In the genomic region with DNA sequence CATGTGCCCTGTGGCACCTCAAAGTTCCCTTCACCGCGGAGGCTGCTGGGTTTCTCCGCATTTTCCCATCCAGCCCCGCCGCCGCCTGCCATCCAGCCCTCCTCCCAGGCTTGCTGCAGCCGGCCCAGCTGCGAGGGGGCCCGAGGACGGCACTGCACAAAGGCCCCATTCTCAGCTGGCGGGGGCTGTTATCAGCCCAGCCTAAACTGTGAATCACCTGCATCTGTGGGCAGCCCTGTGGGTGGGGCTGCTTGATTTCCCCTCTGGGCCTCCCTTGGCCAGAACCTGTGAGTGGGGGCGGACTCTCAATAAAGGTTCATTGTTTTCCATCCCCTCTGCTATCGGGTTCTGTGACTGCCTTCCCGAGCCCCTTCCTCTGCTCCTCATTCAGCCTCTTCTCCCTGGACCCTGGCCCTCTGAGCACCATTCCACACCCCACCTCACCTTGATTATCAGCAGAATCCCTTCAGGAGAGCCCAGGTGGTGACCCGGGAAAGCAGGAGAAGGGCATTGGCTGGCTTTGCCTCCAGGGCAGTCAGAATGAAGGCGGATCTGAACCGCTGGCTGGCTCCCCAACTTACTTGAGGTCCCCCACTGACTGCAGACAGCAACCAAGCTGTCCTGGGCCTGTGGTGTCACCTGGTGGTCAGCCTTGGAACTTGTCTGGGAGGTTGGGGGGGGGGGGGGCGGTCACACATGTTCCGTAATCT, we compare ENCODE assay signal across 13 cellular contexts.
DNase-seq lines count a peak whose midpoint lies in the region; ATAC-seq and TF ChIP-seq lines count a peak whose summit lies in the region.
"Had no signal": no experiment of that assay in that cellular context is flagged by ENCODE, and none has a peak within 500 bp of the region (broad histone marks: within the 10 kb centered on the region; RNA-seq: fewer than 3 reads in every experiment).

No MANE protein-coding gene starts in this region.

- no peak overlapping the region for H4K5ac ChIP-seq in mesendoderm (ENCODE audit: low read length)

- no peak overlapping the region for H2BK15ac ChIP-seq in mesendoderm (replicated peaks; ENCODE audit: low read depth)

- no peak overlapping the region for H3K23ac ChIP-seq in mesendoderm (ENCODE audit: low read length)

- peak; percentile 63 for TF ChIP-seq RAD21 in Ishikawa (IDR thresholded peaks at IDR 0.05; ENCODE audit: low read depth)

- no peaks in the 10 kb centered on the region for H3K79me2 ChIP-seq in mesendoderm (ENCODE audit: control insufficient read depth, insufficient read depth, low read length)

- H3K4me2 ChIP-seq in mesendoderm (ENCODE audit: low read length): no peak overlapping the region

- H4K8ac ChIP-seq in mesendoderm (ENCODE audit: low read depth, low read length): no peak overlapping the region

- TF ChIP-seq CTCF in AG09309 (IDR thresholded peaks at IDR 0.05; ENCODE audit: control insufficient read depth, insufficient read depth, low read depth, low read length, missing control alignments): peak; percentile 33
- TF ChIP-seq CTCF in colonic mucosa (IDR thresholded peaks at IDR 0.05): peak; percentile 35
- no peak for TF ChIP-seq CTCF in tibial artery (IDR thresholded peaks at IDR 0.05)

- H3K9me3 ChIP-seq in colonic mucosa: no peaks in the 10 kb centered on the region
- H3K9me3 ChIP-seq in tibial artery: peaks cover 0 to 5% (median 0%) of the 10 kb centered on the region in 3 donors

- no peaks in the 10 kb centered on the region for H3K79me1 ChIP-seq in mesendoderm (ENCODE audit: low read length)

- H3K9ac ChIP-seq in colonic mucosa (ENCODE audit: low read depth in 2 of 2, low read length in 2 of 2) (peak overlapping the region in 1 of 2 donors; percentile 47), mesendoderm (ENCODE audit: low read length) (no peak overlapping the region)

- peak overlapping the region; percentile 30 for H3K27ac ChIP-seq in colonic mucosa
- peak overlapping the region; percentile 18 for H3K27ac ChIP-seq in mesendoderm (ENCODE audit: low read depth, low read length)
- no peak overlapping the region for H3K27ac ChIP-seq in tibial artery

- no peak overlapping the region for H2BK5ac ChIP-seq in mesendoderm (ENCODE audit: low read length)

- WGBS in mesendoderm (ENCODE audit: extremely low coverage, insufficient coverage, low lambda C conversion rate): no CpG with 5 or more reads among the region's 19 CpGs

- H3K4me3 ChIP-seq in AG09309 (ENCODE audit: control insufficient read depth, low read depth, low read length) (no peak overlapping the region), colonic mucosa (no peak overlapping the region), mesendoderm (ENCODE audit: low read length) (no peak overlapping the region), tibial artery (no peak overlapping the region)
- H3K4me3 ChIP-seq: left lung had no signal

- H3K18ac ChIP-seq in mesendoderm (ENCODE audit: low read length): no peak overlapping the region

- H2AK5ac ChIP-seq in mesendoderm (ENCODE audit: low read length): no peak overlapping the region

- peak overlapping the region; percentile 51 for H3K56ac ChIP-seq in mesendoderm (ENCODE audit: low read length)

- ATAC-seq in GM18502 (IDR thresholded peaks at IDR 0.05; ENCODE audit: poor library complexity, unreplicated experiment): no peak
- ATAC-seq: left lung; stimulated activated naive CD8-positive, alpha-beta T cell treated with anti-CD3 and anti-CD28 coated beads, Interleukin-15, amount 100 ng/mL, for 72 hours had no signal

- TF ChIP-seq EP300 in Ishikawa (IDR thresholded peaks at IDR 0.05; ENCODE audit: borderline replicate concordance): no peak

- H3K36me3 ChIP-seq in colonic mucosa (no peaks in the 10 kb centered on the region), mesendoderm (ENCODE audit: control insufficient read depth, insufficient read depth, low read length) (no peaks in the 10 kb centered on the region), tibial artery (no peaks in the 10 kb centered on the region)
- H3K36me3 ChIP-seq: left lung had no signal

- H3K4me1 ChIP-seq in colonic mucosa (no peaks in the 10 kb centered on the region), mesendoderm (ENCODE audit: control insufficient read depth, low read depth, low read length) (no peaks in the 10 kb centered on the region), tibial artery (peaks cover 0 to 21% (median 4%) of the 10 kb centered on the region in 4 donors)

- no peak overlapping the region for H2BK120ac ChIP-seq in mesendoderm (ENCODE audit: low read depth, low read length)

- H3K27me3 ChIP-seq in colonic mucosa (no peaks in the 10 kb centered on the region), mesendoderm (ENCODE audit: insufficient read depth, low read length, poor library complexity) (no peaks in the 10 kb centered on the region), tibial artery (no peaks in the 10 kb centered on the region)
- H3K27me3 ChIP-seq: left lung had no signal

- DNase-seq in AG09309 (ENCODE audit: low read depth) (no peak), colonic mucosa (peak; percentile 62), mesendoderm (peak; percentile 87), HPDE6-E6E7 (ENCODE audit: extremely low spot score) (no peak), tibial artery (no peak), DMS 273 (lab: John Stamatoyannopoulos, UW; ENCODE audit: unreplicated experiment) (no peak)
- DNase-seq: effector CD4-positive, alpha-beta T cell; HCEC 1CT; NCI-H524; stimulated activated naive CD8-positive, alpha-beta T cell treated with anti-CD3 and anti-CD28 coated beads, Interleukin-15, amount 100 ng/mL, for 72 hours had no signal

- H3K4ac ChIP-seq in mesendoderm (ENCODE audit: low read depth, low read length): no peak overlapping the region

- intact Hi-C loops in colonic mucosa (cut with DNase I): loop anchor here (5.0 kb wide), 2 partner anchors 45 to 205 kb away; partner anchors contain the start of gene ZFP36L2
- intact Hi-C loops in tibial artery (cut with DNase I; ENCODE audit: low total_unique reads): loop anchor here (5.0 to 10.0 kb wide), 2 partner anchors 47 to 205 kb away; partner anchors contain the start of gene ZFP36L2

TF ChIP-seq in Ishikawa, 13 proteins besides CTCF, POLR2A, EP300 and RAD21:
- no peak for TF ChIP-seq TAF1 (IDR thresholded peaks at IDR 0.05; ENCODE audit: low read depth)
- no peak for TF ChIP-seq YY1 (IDR thresholded peaks at IDR 0.05; ENCODE audit: low read depth)
- TF ChIP-seq EGR1 (IDR thresholded peaks at IDR 0.05): no peak
- no peak for TF ChIP-seq ZBTB7A (IDR thresholded peaks at IDR 0.05; ENCODE audit: low read depth)
- no peak for TF ChIP-seq CEBPB (IDR thresholded peaks at IDR 0.05)
- TF ChIP-seq TCF12 (IDR thresholded peaks at IDR 0.05; ENCODE audit: low read depth): no peak
- TF ChIP-seq USF1 (IDR thresholded peaks at IDR 0.05): no peak
- TF ChIP-seq REST (IDR thresholded peaks at IDR 0.05; ENCODE audit: low read depth): no peak
- no peak for TF ChIP-seq TEAD4 (IDR thresholded peaks at IDR 0.05)
- TF ChIP-seq CREB1 (IDR thresholded peaks at IDR 0.05; ENCODE audit: low read depth): no peak
- TF ChIP-seq FOXM1 (IDR thresholded peaks at IDR 0.05; ENCODE audit: borderline replicate concordance, low read depth): no peak
- TF ChIP-seq, protein P1, sequence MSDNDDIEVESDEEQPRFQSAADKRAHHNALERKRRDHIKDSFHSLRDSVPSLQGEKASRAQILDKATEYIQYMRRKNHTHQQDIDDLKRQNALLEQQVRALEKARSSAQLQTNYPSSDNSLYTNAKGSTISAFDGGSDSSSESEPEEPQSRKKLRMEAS (IDR thresholded peaks at IDR 0.05): no peak
- TF ChIP-seq NFIC (IDR thresholded peaks at IDR 0.05): no peak
TF ChIP-seq in Ishikawa: peak in this region for 0.

Comparison
In these comparisons a context has a peak if more than half of its experiments do, and no peak if none do; other contexts are left out.
1. DNase-seq: peak in colonic mucosa (single experiment) and mesendoderm (single experiment); none in AG09309 (single experiment), HPDE6-E6E7 (single experiment), tibial artery (0 of 2) and DMS 273 (single experiment).
2. CTCF ChIP-seq: peak in AG09309 (single experiment) and colonic mucosa (single experiment); none in tibial artery (0 of 2).
3. H3K27ac ChIP-seq: peak in colonic mucosa (single experiment) and mesendoderm (single experiment); none in tibial artery (0 of 2).